19 cellular contexts compared by ENCODE assay signal in the genomic region with DNA sequence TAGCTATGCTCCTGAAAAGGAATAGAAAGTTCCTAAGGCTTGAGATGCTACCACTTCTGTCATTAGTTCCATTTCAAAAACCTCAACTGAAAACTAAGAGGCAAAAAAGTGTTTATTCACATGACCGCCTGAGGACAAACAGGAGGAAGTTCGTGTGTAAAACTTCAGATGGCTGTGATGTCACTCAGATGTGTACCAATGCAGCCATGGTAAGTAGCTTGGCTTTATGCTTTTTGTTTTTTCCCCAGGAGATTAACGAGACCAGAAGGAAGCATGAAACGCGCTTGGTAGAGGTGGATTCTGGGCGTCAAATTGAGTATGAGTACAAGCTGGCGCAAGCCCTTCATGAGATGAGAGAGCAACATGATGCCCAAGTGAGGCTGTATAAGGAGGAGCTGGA. TPM values are rescaled to one million over a fixed set of nuclear protein-coding genes. Genes with fewer than 3 reads are reported as not detected.
DNase-seq lines count a peak whose midpoint lies in the region; TF ChIP-seq lines count a peak whose summit lies in the region.
"Had no signal": no experiment of that assay in that cellular context is flagged by ENCODE, and none has a peak within 500 bp of the region (broad histone marks: within the 10 kb centered on the region; RNA-seq: fewer than 3 reads in every experiment).

No MANE protein-coding gene starts in this region.

- peak overlapping the region; percentile 65 for H4K91ac ChIP-seq in mesenchymal stem cell (ENCODE audit: low read length)

- intact Hi-C loops in CD14-positive monocyte (cut with micrococcal nuclease) (loop anchor here in 1 of 2 donors (5.0 kb wide), 1 partner anchor 33 kb away; the partner anchor contains the start of gene LMNB1), tibial artery (cut with DNase I; ENCODE audit: low total_unique reads) (no loop called here)
- intact Hi-C loops in activated CD4-positive, alpha-beta memory T cell treated with anti-CD3 and anti-CD28 coated beads for 36 hours (cut with micrococcal nuclease), result loop anchor here (2.0 to 10.0 kb wide), 3 partner anchors 37 to 363 kb away; partner anchors contain the start of gene MARCHF3

- H2BK15ac ChIP-seq in mesenchymal stem cell (ENCODE audit: low read depth, poor library complexity, severe bottlenecking), result no peak overlapping the region

- POLR2A ChIA-PET in activated CD4-positive, alpha-beta memory T cell treated with anti-CD3 and anti-CD28 coated beads for 36 hours (lab: Charles Lee), result interaction anchor here (0.6 to 4.2 kb wide), 3 partner anchors 32 to 135 kb away, joined by 4 to 70 read pairs (median 8); partner anchors contain the start of gene LMNB1

- H2AK5ac ChIP-seq in mesenchymal stem cell (ENCODE audit: low read length, severe bottlenecking), result no peak overlapping the region

- H3K9me3 ChIP-seq in mesenchymal stem cell (ENCODE audit: control insufficient read depth, low read length), result no peaks in the 10 kb centered on the region
- H3K9me3 ChIP-seq in effector memory CD4-positive, alpha-beta T cell (ENCODE audit: control insufficient read depth, low read length), result no peaks in the 10 kb centered on the region
- no peaks in the 10 kb centered on the region for H3K9me3 ChIP-seq in tibial artery
- H3K9me3 ChIP-seq: suprapubic skin had no signal

- H4K8ac ChIP-seq in mesenchymal stem cell (ENCODE audit: low read length), result peak overlapping the region; percentile 80

- H3K4me3 ChIP-seq in mesenchymal stem cell (ENCODE audit: insufficient read depth in 1 of 2, low read depth in 1 of 2, low read length in 2 of 2) (no peak overlapping the region), tibial artery (no peak overlapping the region)
- H3K4me3 ChIP-seq in effector memory CD4-positive, alpha-beta T cell (ENCODE audit: insufficient read depth, low read depth, low read length, poor library complexity, severe bottlenecking), result no peak overlapping the region
- H3K4me3 ChIP-seq: suprapubic skin had no signal

- H3K9ac ChIP-seq in mesenchymal stem cell (ENCODE audit: low read length), result no peak overlapping the region

- no peak overlapping the region for H3K4me2 ChIP-seq in mesenchymal stem cell (ENCODE audit: low read length, poor library complexity, severe bottlenecking)

- no peaks in the 10 kb centered on the region for H3K27me3 ChIP-seq in mesenchymal stem cell (ENCODE audit: control insufficient read depth in 1 of 2, insufficient read depth in 1 of 2, low read length in 2 of 2)
- no peaks in the 10 kb centered on the region for H3K27me3 ChIP-seq in effector memory CD4-positive, alpha-beta T cell (replicated peaks; ENCODE audit: control insufficient read depth, insufficient read depth, low read length, poor library complexity, severe bottlenecking)
- H3K27me3 ChIP-seq in tibial artery, result no peaks in the 10 kb centered on the region
- H3K27me3 ChIP-seq: suprapubic skin had no signal

- 97% methylated on average over 7 of the region's 7 CpGs for WGBS in mesenchymal stem cell

- H3K27me3 Mint-ChIP-seq in CD14-positive monocyte (ENCODE audit: low read depth in 3 of 3), result peaks cover 0 to 1% (median 0%) of the 10 kb centered on the region in 3 donors
- no peaks in the 10 kb centered on the region for H3K27me3 Mint-ChIP-seq in activated CD4-positive, alpha-beta memory T cell treated with anti-CD3 and anti-CD28 coated beads for 36 hours

- H3K4me1 Mint-ChIP-seq in CD14-positive monocyte, result peaks cover 80% of the 10 kb centered on the region
- H3K4me1 Mint-ChIP-seq in activated CD4-positive, alpha-beta memory T cell treated with anti-CD3 and anti-CD28 coated beads for 36 hours (ENCODE audit: low read depth), result peaks cover 51% of the 10 kb centered on the region

- peak overlapping the region in 1 of 2 experiments; percentile 72 for H3K23ac ChIP-seq in mesenchymal stem cell (ENCODE audit: low read length in 2 of 2)

- peaks cover 0 to 3% (median 0%) of the 10 kb centered on the region in 7 donors for H3K9me3 Mint-ChIP-seq in CD14-positive monocyte
- no peaks in the 10 kb centered on the region for H3K9me3 Mint-ChIP-seq in activated CD4-positive, alpha-beta memory T cell treated with anti-CD3 and anti-CD28 coated beads for 36 hours

- H3K27ac Mint-ChIP-seq in CD14-positive monocyte, result peak overlapping the region; percentile 88 to 99 (median 97)
- H3K27ac Mint-ChIP-seq in activated CD4-positive, alpha-beta memory T cell treated with anti-CD3 and anti-CD28 coated beads for 36 hours, result peak overlapping the region; percentile 98

- peaks cover 32 to 48% of the 10 kb centered on the region in 2 donors for H3K36me3 Mint-ChIP-seq in CD14-positive monocyte
- peaks cover 64% of the 10 kb centered on the region for H3K36me3 Mint-ChIP-seq in activated CD4-positive, alpha-beta memory T cell treated with anti-CD3 and anti-CD28 coated beads for 36 hours

- no peak overlapping the region for H3K14ac ChIP-seq in mesenchymal stem cell (ENCODE audit: low read length in 2 of 2)

- CTCF ChIA-PET in activated CD4-positive, alpha-beta memory T cell treated with anti-CD3 and anti-CD28 coated beads for 36 hours (lab: Charles Lee), result interaction anchor here (0.8 to 4.6 kb wide), 3 partner anchors 31 to 377 kb away, joined by 3 to 58 read pairs (median 37); partner anchors contain the start of gene LMNB1

- TF ChIP-seq CTCF in CD14-positive monocyte (IDR thresholded peaks at IDR 0.05) (no peak), tibial artery (IDR thresholded peaks at IDR 0.05) (no peak)

- peaks cover 7% of the 10 kb centered on the region in 2 experiments for H3K36me3 ChIP-seq in mesenchymal stem cell (ENCODE audit: control insufficient read depth in 1 of 2, insufficient read depth in 2 of 2, low read depth in 1 of 2, low read length in 2 of 2)
- H3K36me3 ChIP-seq in effector memory CD4-positive, alpha-beta T cell (ENCODE audit: control insufficient read depth, insufficient read depth, low read length), result no peaks in the 10 kb centered on the region
- no peaks in the 10 kb centered on the region for H3K36me3 ChIP-seq in tibial artery

- no peak overlapping the region for H2BK12ac ChIP-seq in mesenchymal stem cell (ENCODE audit: low read length in 2 of 2)

- H3K4ac ChIP-seq in mesenchymal stem cell (ENCODE audit: low read depth in 1 of 2, low read length in 2 of 2), result peak overlapping the region in 1 of 2 experiments; percentile 11

- peak; percentile 2 for DNase-seq in DMS79 (lab: John Stamatoyannopoulos, UW)
- no peak for DNase-seq in DMS79 treated with DMSO at 0.1 percent for 48 hours (lab: John Stamatoyannopoulos, UW)
- DNase-seq in CD14-positive monocyte (ENCODE audit: low spot score), result peak; percentile 57
- DNase-seq in activated CD4-positive, alpha-beta memory T cell treated with anti-CD3 and anti-CD28 coated beads for 36 hours, result no peak
- peak; percentile 32 for DNase-seq in mesenchymal stem cell
- DNase-seq in effector memory CD4-positive, alpha-beta T cell, result no peak
- DNase-seq in tibial artery, result no peak
- no peak for DNase-seq in stimulated activated CD4-positive, alpha-beta T cell treated with anti-CD3 and anti-CD28 coated beads, Interleukin-2, amount 100 ng/mL, for 48 hours
- DNase-seq: activated CD8-positive, alpha-beta memory T cell treated with anti-CD3 and anti-CD28 coated beads, Interleukin-2, amount 50 U/mL, for 4 hours; DMS 273 treated with DMSO at 0.1 percent for 48 hours; HCEC 1CT; NCI-H2081; NCI-H69; posterior cingulate gyrus; SHP77 treated with DMSO at 0.1 percent for 48 hours; stimulated activated CD4-positive, alpha-beta T cell treated with anti-CD3 and anti-CD28 coated beads, Interleukin-2, amount 100 ng/mL, for 24 hours; T-helper 2 cell had no signal

- no peak overlapping the region for H3K4me3 Mint-ChIP-seq in CD14-positive monocyte
- H3K4me3 Mint-ChIP-seq in activated CD4-positive, alpha-beta memory T cell treated with anti-CD3 and anti-CD28 coated beads for 36 hours, result no peak overlapping the region

- no peak overlapping the region for H3K18ac ChIP-seq in mesenchymal stem cell (ENCODE audit: low read depth in 1 of 2, low read length in 2 of 2)

- peaks cover 3% of the 10 kb centered on the region for H3K4me1 ChIP-seq in mesenchymal stem cell (ENCODE audit: control insufficient read depth, insufficient read depth, low read depth, low read length)
- H3K4me1 ChIP-seq in effector memory CD4-positive, alpha-beta T cell (ENCODE audit: control insufficient read depth, insufficient read depth, low read length, poor library complexity, severe bottlenecking), result no peaks in the 10 kb centered on the region
- H3K4me1 ChIP-seq in tibial artery, result no peaks in the 10 kb centered on the region
- H3K4me1 ChIP-seq: suprapubic skin had no signal

- no peak overlapping the region for H2BK120ac ChIP-seq in mesenchymal stem cell (ENCODE audit: low read depth, low read length)

- no peak overlapping the region for H2AFZ ChIP-seq in mesenchymal stem cell (ENCODE audit: low read depth, low read length)

- H3K27ac ChIP-seq in mesenchymal stem cell (ENCODE audit: low read length, poor library complexity, severe bottlenecking), result no peak overlapping the region
- no peak overlapping the region for H3K27ac ChIP-seq in effector memory CD4-positive, alpha-beta T cell (ENCODE audit: insufficient read depth, low read length, poor library complexity, severe bottlenecking)
- H3K27ac ChIP-seq in tibial artery, result no peak overlapping the region
- H3K27ac ChIP-seq: 22Rv1, suprapubic skin had no signal

- peaks cover 24% of the 10 kb centered on the region for H3K79me1 ChIP-seq in mesenchymal stem cell (replicated peaks; ENCODE audit: low read length, poor library complexity, severe bottlenecking)

- no peak overlapping the region for H2BK5ac ChIP-seq in mesenchymal stem cell (ENCODE audit: low read depth, low read length, poor library complexity, severe bottlenecking)

RNA-seq across cellular contexts. Expression of gene LMNB1, which starts 33.0 kb away (rescaled TPM):
- 10 to 100 TPM; 18.0 to 33.0 TPM for polyA plus RNA-seq in CD14-positive monocyte
- total RNA-seq in activated CD4-positive, alpha-beta memory T cell treated with anti-CD3 and anti-CD28 coated beads for 36 hours, result 100 to 1,000 TPM; 212 to 215 TPM
- polyA plus RNA-seq in mesenchymal stem cell (2013, experiment 1 of 2), result 10.6 TPM
- polyA plus RNA-seq in mesenchymal stem cell (2013, experiment 2 of 2), result 11.1 TPM

Comparison
In these comparisons a context has a peak if more than half of its experiments do, and no peak if none do; other contexts are left out.
1. DNase-seq: peak in DMS79 (single experiment), CD14-positive monocyte (single experiment) and mesenchymal stem cell (single experiment); none in DMS79 treated with DMSO at 0.1 percent for 48 hours (single experiment), activated CD4-positive, alpha-beta memory T cell treated with anti-CD3 and anti-CD28 coated beads for 36 hours (single experiment), effector memory CD4-positive, alpha-beta T cell (0 of 3), tibial artery (0 of 2) and stimulated activated CD4-positive, alpha-beta T cell treated with anti-CD3 and anti-CD28 coated beads, Interleukin-2, amount 100 ng/mL, for 48 hours (0 of 2).